21 cellular contexts compared by ENCODE assay signal in the genomic region with DNA sequence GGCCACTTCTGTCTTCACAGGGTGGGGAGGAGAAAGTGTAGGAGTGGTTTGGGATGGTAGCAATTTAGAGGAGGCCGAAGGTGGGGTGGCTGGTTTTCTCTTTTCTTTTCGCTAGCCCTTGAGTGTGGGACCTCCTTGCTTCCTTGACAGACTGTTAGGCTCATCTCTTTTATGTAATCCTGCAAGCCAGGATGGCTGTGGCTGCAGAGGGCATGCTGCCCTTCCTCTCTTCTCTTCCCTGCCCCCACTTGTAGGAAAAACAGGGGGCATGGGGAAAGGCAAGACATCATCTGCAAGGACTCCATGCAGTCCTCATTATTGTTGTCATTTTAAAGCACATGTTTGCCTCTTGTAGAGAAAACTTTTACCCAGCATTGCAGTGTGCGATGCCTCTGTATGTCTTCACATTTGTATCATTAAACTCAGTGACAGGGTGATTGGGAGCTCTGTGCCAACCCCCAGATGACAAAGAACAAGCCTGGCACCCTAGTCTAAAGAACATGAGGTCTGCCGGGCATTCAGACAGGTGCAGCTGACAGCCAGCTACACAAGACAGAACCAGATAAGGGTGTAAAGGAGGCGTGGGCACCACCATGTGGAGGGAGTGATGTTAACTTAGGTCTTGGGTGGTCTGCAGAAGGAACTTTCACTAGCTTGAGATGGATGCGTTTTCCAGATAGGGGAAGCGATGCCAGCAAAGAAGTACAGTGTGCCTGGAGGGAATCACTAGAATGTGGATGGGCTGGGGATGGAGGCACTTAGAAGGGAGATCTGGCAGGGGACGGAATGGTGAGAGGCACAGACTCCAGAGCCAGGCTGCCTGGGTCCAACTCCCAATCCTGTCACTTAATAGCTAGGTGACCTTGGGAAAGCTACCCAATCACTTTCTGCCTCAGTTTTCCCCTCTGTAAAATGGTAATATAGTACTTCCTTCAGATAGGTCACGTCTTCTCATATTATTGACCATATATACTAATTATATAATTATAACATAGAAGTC.
DNase-seq lines count a peak whose midpoint lies in the region; ATAC-seq, FAIRE-seq and TF ChIP-seq lines count a peak whose summit lies in the region.
"Had no signal": no experiment of that assay in that cellular context is flagged by ENCODE, and none has a peak within 500 bp of the region (broad histone marks: within the 10 kb centered on the region; RNA-seq: fewer than 3 reads in every experiment).

No MANE protein-coding gene starts in this region.

- H2BK20ac ChIP-seq in H1 (ENCODE audit: low read length): no peak overlapping the region

- H3K9ac ChIP-seq in H1 (replicated peaks in 1 of 4; ENCODE audit: extremely low read depth in 1 of 4, low read depth in 3 of 4, low read length in 3 of 4): no peak overlapping the region
- H3K9ac ChIP-seq: parathyroid adenoma had no signal

- no peak overlapping the region for H4K91ac ChIP-seq in H1 (replicated peaks; ENCODE audit: insufficient read length, low read length)

- H3K4me1 ChIP-seq in H1 (replicated peaks in 1 of 4; ENCODE audit: control insufficient read depth in 3 of 4, insufficient read depth in 4 of 4, low read length in 3 of 4): peaks cover 0 to 12% (median 8%) of the 10 kb centered on the region in 4 experiments; a peak in 6 of 7 replicates
- H3K4me1 ChIP-seq: colonic mucosa, parathyroid adenoma, tibial nerve had no signal

- no peaks in the 10 kb centered on the region for H4K20me1 ChIP-seq in H1 (replicated peaks in 1 of 2; ENCODE audit: control insufficient read depth in 1 of 2, insufficient read depth in 2 of 2, low read length in 2 of 2)

- WGBS in H1 (ENCODE audit: extremely low coverage in 1 of 2, insufficient coverage in 1 of 2, insufficient read length in 1 of 2, insufficient replicate concordance in 2 of 2, low coverage in 1 of 2, low lambda C conversion rate in 2 of 2, missing lambda C conversion rate in 1 of 2), 2 experiments: 80% methylated on average over 9 of the region's 9 CpGs; no CpG with 5 or more reads in 1 of the 2 experiments

- no peak overlapping the region for H2BK5ac ChIP-seq in H1 (ENCODE audit: low read depth, low read length)

- no peak overlapping the region for H3K4me3 ChIP-seq in H1 (ENCODE audit: extremely low read depth in 1 of 4, insufficient read depth in 2 of 4, low read depth in 3 of 4, low read length in 4 of 4)
- H3K4me3 ChIP-seq: colonic mucosa, spleen, tibial nerve had no signal

- H2BK120ac ChIP-seq in H1 (replicated peaks; ENCODE audit: low read depth, low read length): no peak overlapping the region

- no peaks in the 10 kb centered on the region for H3K9me3 ChIP-seq in H1 (ENCODE audit: insufficient read depth in 2 of 2, low read depth in 1 of 2, low read length in 1 of 2)
- H3K9me3 ChIP-seq: colonic mucosa, spleen, tibial nerve had no signal

- H2AFZ ChIP-seq in H1 (ENCODE audit: low read length): no peak overlapping the region
- H2AFZ ChIP-seq: parathyroid adenoma had no signal

- H3K23ac ChIP-seq in H1 (ENCODE audit: insufficient read length): no peak overlapping the region

- no peaks in the 10 kb centered on the region for H3K36me3 ChIP-seq in H1 (ENCODE audit: control insufficient read depth in 2 of 4, insufficient read depth in 4 of 4, low read length in 3 of 4)
- H3K36me3 ChIP-seq: colonic mucosa, spleen, tibial nerve had no signal

- POLR2A ChIA-PET in H1 (lab: Charles Lee; ENCODE audit: partially characterized antibody): no interaction called here

- no peak for TF ChIP-seq POLR2A in H1 (IDR thresholded peaks at IDR 0.05; ENCODE audit: control extremely low read depth in 1 of 2, low read depth in 2 of 2, low read length in 2 of 2)

- H3K14ac ChIP-seq in H1 (ENCODE audit: insufficient read length): no peak overlapping the region

- no peak overlapping the region for H2BK12ac ChIP-seq in H1 (ENCODE audit: low read depth, low read length)

- FAIRE-seq in H1 (lab: Jason Lieb, UNC): peak; percentile 62
- FAIRE-seq: astrocyte had no signal

- 0 out of 2 replicates have a peak overlapping the region, but pooled peaks have one; percentile 19 for H3K18ac ChIP-seq in H1 (ENCODE audit: extremely low read depth, low read length)

- H4K8ac ChIP-seq in H1 (ENCODE audit: extremely low read depth, insufficient read depth, low read length): no peak overlapping the region

- no peak overlapping the region for H2BK15ac ChIP-seq in H1 (ENCODE audit: low read length)

- DNase-seq in ELF-1 (ENCODE audit: low read depth, low spot score): peak; percentile 46
- DNase-seq in KBM-7: peak; percentile 34
- DNase-seq in H1 (ENCODE audit: low read depth in 1 of 2, low spot score in 2 of 2): no peak
- peak; percentile 41 for DNase-seq in myocyte (ENCODE audit: low read depth)
- no peak for DNase-seq in midbrain (lab: John Stamatoyannopoulos, UW)
- DNase-seq in germinal center (ENCODE audit: low spot score): no peak
- no peak for DNase-seq in COLO668 (lab: John Stamatoyannopoulos, UW; ENCODE audit: unreplicated experiment)
- DNase-seq: activated naive CD4-positive, alpha-beta T cell treated with anti-CD3 and anti-CD28 coated beads for 36 hours; Calu3; colonic mucosa; HCEC 1CT; kidney glomerular epithelial cell; NCI-H2081; SHP77; spleen had no signal

- CTCF ChIA-PET in H1 (lab: Charles Lee; ENCODE audit: partially characterized antibody): interaction anchor here (0.8 to 5.5 kb wide), 13 partner anchors 21 to 240 kb away, joined by 3 to 37 read pairs (median 3); no protein-coding TSS in a partner anchor

- no peak overlapping the region for H3K27ac ChIP-seq in H1 (ENCODE audit: low read depth, low read length)
- H3K27ac ChIP-seq: colonic mucosa, epithelial cell of prostate, parathyroid adenoma, spleen, tibial nerve had no signal

- H3K27me3 ChIP-seq in H1 (replicated peaks in 1 of 4; ENCODE audit: control insufficient read depth in 3 of 4, extremely low read depth in 1 of 4, insufficient read depth in 3 of 4, low read length in 3 of 4): no peaks in the 10 kb centered on the region
- H3K27me3 ChIP-seq: colonic mucosa, tibial nerve had no signal

- peak; percentile 36 to 53 (median 38); a peak in 3 of 4 replicates for TF ChIP-seq CTCF in H1 (IDR thresholded peaks at IDR 0.05; ENCODE audit: control extremely low read depth in 1 of 3, insufficient read depth in 1 of 3, low read depth in 1 of 3, low read length in 3 of 3)

- H3K4me2 ChIP-seq in H1 (ENCODE audit: insufficient read depth in 1 of 2, low read depth in 2 of 2, low read length in 2 of 2): peak overlapping the region in 1 of 2 experiments; percentile 37; a peak in 1 of 4 replicates

- no peak overlapping the region for H2AK5ac ChIP-seq in H1 (ENCODE audit: low read depth, low read length)

- H3K4ac ChIP-seq in H1 (replicated peaks; ENCODE audit: insufficient read length, low read depth, low read length): no peak overlapping the region

- H3K23me2 ChIP-seq in H1 (ENCODE audit: low read depth, low read length): no peaks in the 10 kb centered on the region

- H3K56ac ChIP-seq in H1 (replicated peaks; ENCODE audit: insufficient read length, low read depth, low read length): no peak overlapping the region

- ATAC-seq in GM19023 (IDR thresholded peaks at IDR 0.05; ENCODE audit: unreplicated experiment): no peak
- ATAC-seq: stimulated activated effector memory CD8-positive, alpha-beta T cell treated with anti-CD3 and anti-CD28 coated beads, Interleukin-12 subunit alpha, Interleukin-12 subunit beta, amount 100 ng/mL, for 72 hours had no signal

- no peaks in the 10 kb centered on the region for H3K79me2 ChIP-seq in H1 (ENCODE audit: control insufficient read depth in 1 of 2, insufficient read depth in 2 of 2, low read length in 2 of 2)
- H3K79me2 ChIP-seq: parathyroid adenoma had no signal

- in situ Hi-C loops in KBM-7 (cut with MboI; ENCODE audit: low pct_unique_long_range_greater_than_20kb, low sequenced_read_pairs): no loop called here

- TF ChIP-seq EP300 in H1 (IDR thresholded peaks at IDR 0.05; ENCODE audit: borderline replicate concordance in 1 of 2, low read depth in 2 of 2, low read length in 2 of 2): no peak

- H4K5ac ChIP-seq in H1 (ENCODE audit: insufficient read length, low read depth, low read length): no peak overlapping the region

- no peaks in the 10 kb centered on the region for H3K79me1 ChIP-seq in H1 (ENCODE audit: low read depth, low read length)

- TF ChIP-seq RAD21 in H1 (IDR thresholded peaks at IDR 0.05 in 1 of 2, conservative IDR thresholded peaks at IDR 0.05 in 1 of 2; ENCODE audit: low read depth in 2 of 2, low read length in 2 of 2): peak; percentile 73 to 80

TF ChIP-seq in H1, 55 proteins besides CTCF, POLR2A, EP300 and RAD21:
- TF ChIP-seq, protein P1, sequence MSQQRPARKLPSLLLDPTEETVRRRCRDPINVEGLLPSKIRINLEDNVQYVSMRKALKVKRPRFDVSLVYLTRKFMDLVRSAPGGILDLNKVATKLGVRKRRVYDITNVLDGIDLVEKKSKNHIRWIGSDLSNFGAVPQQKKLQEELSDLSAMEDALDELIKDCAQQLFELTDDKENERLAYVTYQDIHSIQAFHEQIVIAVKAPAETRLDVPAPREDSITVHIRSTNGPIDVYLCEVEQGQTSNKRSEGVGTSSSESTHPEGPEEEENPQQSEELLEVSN (IDR thresholded peaks at IDR 0.05): no peak
- TF ChIP-seq SIN3A (conservative IDR thresholded peaks at IDR 0.05 in 1 of 2, IDR thresholded peaks at IDR 0.05 in 1 of 2; ENCODE audit: low read depth in 1 of 2, low read length in 2 of 2): 0 out of 4 replicates have a peak, but pooled peaks of 1 of the 2 experiments have one; percentile 35
- TF ChIP-seq USF2 (IDR thresholded peaks at IDR 0.05; ENCODE audit: low read length): no peak
TF ChIP-seq in H1: peak in this region for 1.

Comparison
In these comparisons a context has a peak if more than half of its experiments do, and no peak if none do; other contexts are left out.
1. DNase-seq: peak in ELF-1 (single experiment), KBM-7 (single experiment) and myocyte (single experiment); none in H1 (0 of 2), midbrain (single experiment), germinal center (single experiment) and COLO668 (single experiment).